Comparison of ENCODE assay signal across 27 cellular contexts in genomic region chr13:54949735-54950134, GRCh38.
"Had no signal": no experiment of that assay in that cellular context is flagged by ENCODE, and none has a peak within 500 bp of the region (broad histone marks: within the 10 kb centered on the region; RNA-seq: fewer than 3 reads in every experiment).

No MANE protein-coding gene starts in this region.

- H3K27me3 ChIP-seq: SJSA1 had no signal

- ATAC-seq: activated CD8-positive, alpha-beta memory T cell treated with anti-CD3 and anti-CD28 coated beads, Interleukin-2, amount 10 ng/mL, durations not matched to agents 7 days and 5 days; activated T-helper 17 cell treated with anti-CD3 and anti-CD28 coated beads, Interleukin-2, amount 50 U/mL, for 72 hours; T-helper 17 cell had no signal

- H3K27ac ChIP-seq: SJSA1 had no signal

- H3K4me3 Mint-ChIP-seq: activated CD4-positive, alpha-beta T cell treated with anti-CD3 and anti-CD28 coated beads, Interleukin-2, amount 10 ng/mL, durations not matched to agents 24 days and 14 days; activated CD8-positive, alpha-beta memory T cell treated with anti-CD3 and anti-CD28 coated beads, Interleukin-2, amount 10 ng/mL, durations not matched to agents 7 days and 5 days; activated naive CD4-positive, alpha-beta T cell treated with anti-CD3 and anti-CD28 coated beads for 36 hours; activated naive CD8-positive, alpha-beta T cell; activated T-helper 17 cell treated with anti-CD3 and anti-CD28 coated beads, Interleukin-2, amount 50 U/mL, for 72 hours; brain; T-helper 17 cell; WTC11 had no signal

- H3K36me3 ChIP-seq: SJSA1 had no signal

- H3K36me3 Mint-ChIP-seq: activated CD8-positive, alpha-beta memory T cell treated with anti-CD3 and anti-CD28 coated beads, Interleukin-2, amount 10 ng/mL, durations not matched to agents 7 days and 5 days; activated naive CD8-positive, alpha-beta T cell; brain had no signal

- H3K27me3 Mint-ChIP-seq: activated CD4-positive, alpha-beta T cell treated with anti-CD3 and anti-CD28 coated beads, Interleukin-2, amount 10 ng/mL, durations not matched to agents 24 days and 14 days; activated CD8-positive, alpha-beta memory T cell treated with anti-CD3 and anti-CD28 coated beads, Interleukin-2, amount 10 ng/mL, durations not matched to agents 7 days and 5 days; activated naive CD8-positive, alpha-beta T cell; activated T-helper 17 cell treated with anti-CD3 and anti-CD28 coated beads, Interleukin-2, amount 50 U/mL, for 72 hours; T-helper 17 cell had no signal

- H3K4me3 ChIP-seq: SJSA1 had no signal

- H3K4me1 Mint-ChIP-seq: activated CD4-positive, alpha-beta T cell treated with anti-CD3 and anti-CD28 coated beads, Interleukin-2, amount 10 ng/mL, durations not matched to agents 24 days and 14 days; activated CD8-positive, alpha-beta memory T cell treated with anti-CD3 and anti-CD28 coated beads, Interleukin-2, amount 10 ng/mL, durations not matched to agents 7 days and 5 days; activated T-helper 17 cell treated with anti-CD3 and anti-CD28 coated beads, Interleukin-2, amount 50 U/mL, for 72 hours; T-helper 17 cell had no signal

- H3K27ac Mint-ChIP-seq: activated CD4-positive, alpha-beta T cell treated with anti-CD3 and anti-CD28 coated beads, Interleukin-2, amount 10 ng/mL, durations not matched to agents 24 days and 14 days; activated CD8-positive, alpha-beta memory T cell treated with anti-CD3 and anti-CD28 coated beads, Interleukin-2, amount 10 ng/mL, durations not matched to agents 7 days and 5 days; activated naive CD4-positive, alpha-beta T cell treated with anti-CD3 and anti-CD28 coated beads for 36 hours; activated naive CD8-positive, alpha-beta T cell; activated T-helper 17 cell treated with anti-CD3 and anti-CD28 coated beads, Interleukin-2, amount 50 U/mL, for 72 hours; brain; T-helper 17 cell; WTC11 had no signal

- H3K4me1 ChIP-seq: SJSA1 had no signal

- H3K9me3 ChIP-seq: SJSA1 had no signal

- DNase-seq: activated CD4-positive, alpha-beta T cell treated with anti-CD3 and anti-CD28 coated beads for 1 hour; activated CD4-positive, alpha-beta T cell treated with anti-CD3 and anti-CD28 coated beads, Interleukin-2, amount 10 ng/mL, durations not matched to agents 24 days and 14 days; activated CD4-positive, alpha-beta T cell treated with anti-CD3 and anti-CD28 coated beads, Interleukin-2, amount 50 U/mL, for 48 hours; activated CD8-positive, alpha-beta memory T cell treated with anti-CD3 and anti-CD28 coated beads, Interleukin-2, amount 10 ng/mL, durations not matched to agents 7 days and 5 days; activated gamma-delta T cell; activated naive CD4-positive, alpha-beta T cell treated with anti-CD3 and anti-CD28 coated beads for 36 hours; activated T-cell treated with anti-CD3 and anti-CD28 coated beads, Interleukin-2, amount 50 U/mL, for 48 hours; amygdala; cerebellar nuclear complex; KG1; NCI-H1092; NCI-H1417 treated with DMSO at 0.1 percent for 48 hours; NCI-H1694; NCI-H2029; NCI-H2107; NCI-H2171 treated with DMSO at 0.1 percent for 48 hours; NCI-H226; NCI-H526; NCI-H774; SHP77; T-helper 17 cell; T-helper 9 cell had no signal
